ENCODE assay signal across 21 cellular contexts in the genomic region with DNA sequence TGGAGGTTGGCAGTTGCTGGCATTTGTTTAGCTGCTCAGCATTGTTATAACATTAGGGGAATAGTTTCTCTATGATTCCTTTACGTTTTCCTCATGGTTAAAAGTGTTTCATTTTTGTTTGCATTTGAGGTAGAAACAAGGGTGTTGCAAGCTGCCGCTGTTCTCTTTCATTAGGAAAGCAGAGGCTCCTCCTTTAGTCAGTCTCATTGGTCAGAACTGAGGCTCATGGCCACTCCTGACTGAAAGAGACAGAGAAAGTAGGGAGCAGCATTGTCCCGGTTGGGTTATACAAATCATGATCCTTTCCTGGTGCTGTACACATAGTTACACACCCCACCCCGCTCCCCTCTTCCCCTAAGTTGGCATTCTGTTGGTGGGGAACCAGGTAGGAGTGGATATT. TPM values are rescaled to one million over a fixed set of nuclear protein-coding genes. Genes with fewer than 3 reads are reported as not detected.
"Had no signal": no experiment of that assay in that cellular context is flagged by ENCODE, and none has a peak within 500 bp of the region (broad histone marks: within the 10 kb centered on the region; RNA-seq: fewer than 3 reads in every experiment).

No MANE protein-coding gene starts in this region.

- ATAC-seq: effector memory CD8-positive, alpha-beta T cell; gastroesophageal sphincter; naive thymus-derived CD4-positive, alpha-beta T cell; sciatic nerve; stimulated activated naive CD8-positive, alpha-beta T cell treated with anti-CD3 and anti-CD28 coated beads, Interleukin-15, Interleukin-2, amounts not matched to agents 100 U/mL and 50 U/mL, for 24 hours; upper lobe of right lung had no signal

- H3K27me3 ChIP-seq: esophagus muscularis mucosa, gastroesophageal sphincter, tibial artery, upper lobe of right lung, vagina had no signal

- H3K4me3 Mint-ChIP-seq: dendritic cell treated with granulocyte-macrophage colony-stimulating factor and Interleukin-4, amounts not matched to agents 40 ng/mL and 50 ng/mL, for 4 days; effector memory CD8-positive, alpha-beta T cell; immature natural killer cell; naive thymus-derived CD4-positive, alpha-beta T cell; nephron progenitor cell had no signal

- H3K9me3 ChIP-seq: esophagus muscularis mucosa, gastroesophageal sphincter, left ventricle myocardium inferior, prostate gland, tibial artery, upper lobe of right lung, vagina had no signal

- H3K36me3 ChIP-seq: prostate gland had no signal

- DNase-seq: cerebellar nuclear complex; effector memory CD8-positive, alpha-beta T cell; glutamatergic neuron; immature natural killer cell; left ventricle myocardium inferior; mesendoderm; naive thymus-derived CD4-positive, alpha-beta T cell; nephron progenitor cell; stimulated activated CD4-positive, alpha-beta T cell treated with anti-CD3 and anti-CD28 coated beads, Interleukin-2, amount 100 ng/mL, for 24 hours; stimulated activated naive CD8-positive, alpha-beta T cell treated with anti-CD3 and anti-CD28 coated beads, Interleukin-15, Interleukin-2, amounts not matched to agents 100 U/mL and 50 U/mL, for 24 hours; tibial artery; upper lobe of right lung had no signal

- H3K27ac Mint-ChIP-seq: dendritic cell treated with granulocyte-macrophage colony-stimulating factor and Interleukin-4, amounts not matched to agents 40 ng/mL and 50 ng/mL, for 4 days; naive thymus-derived CD4-positive, alpha-beta T cell; nephron progenitor cell had no signal

- H3K4me3 ChIP-seq: esophagus muscularis mucosa, gastroesophageal sphincter, left ventricle myocardium inferior, prostate gland, tibial artery, upper lobe of right lung, vagina had no signal

- H3K4me1 ChIP-seq: esophagus muscularis mucosa, gastroesophageal sphincter, left ventricle myocardium inferior, prostate gland, upper lobe of right lung, vagina had no signal

- H3K9me3 Mint-ChIP-seq: dendritic cell treated with granulocyte-macrophage colony-stimulating factor and Interleukin-4, amounts not matched to agents 40 ng/mL and 50 ng/mL, for 4 days; effector memory CD8-positive, alpha-beta T cell; immature natural killer cell; naive thymus-derived CD4-positive, alpha-beta T cell; nephron progenitor cell had no signal

- H3K27ac ChIP-seq: epithelial cell of prostate, esophagus muscularis mucosa, gastroesophageal sphincter, left ventricle myocardium inferior, prostate gland, tibial artery, upper lobe of right lung, vagina had no signal

- H3K27me3 Mint-ChIP-seq: dendritic cell treated with granulocyte-macrophage colony-stimulating factor and Interleukin-4, amounts not matched to agents 40 ng/mL and 50 ng/mL, for 4 days; effector memory CD8-positive, alpha-beta T cell; naive thymus-derived CD4-positive, alpha-beta T cell had no signal

- H3K4me1 Mint-ChIP-seq: immature natural killer cell, nephron progenitor cell had no signal

RNA-seq across cellular contexts. Expression of a gene that starts 59.8 kb away (rescaled TPM):
- total RNA-seq: left ventricle myocardium inferior, lung microvascular endothelial cell, osteocyte, upper lobe of right lung, vagina had no signal
